In the genomic region with DNA sequence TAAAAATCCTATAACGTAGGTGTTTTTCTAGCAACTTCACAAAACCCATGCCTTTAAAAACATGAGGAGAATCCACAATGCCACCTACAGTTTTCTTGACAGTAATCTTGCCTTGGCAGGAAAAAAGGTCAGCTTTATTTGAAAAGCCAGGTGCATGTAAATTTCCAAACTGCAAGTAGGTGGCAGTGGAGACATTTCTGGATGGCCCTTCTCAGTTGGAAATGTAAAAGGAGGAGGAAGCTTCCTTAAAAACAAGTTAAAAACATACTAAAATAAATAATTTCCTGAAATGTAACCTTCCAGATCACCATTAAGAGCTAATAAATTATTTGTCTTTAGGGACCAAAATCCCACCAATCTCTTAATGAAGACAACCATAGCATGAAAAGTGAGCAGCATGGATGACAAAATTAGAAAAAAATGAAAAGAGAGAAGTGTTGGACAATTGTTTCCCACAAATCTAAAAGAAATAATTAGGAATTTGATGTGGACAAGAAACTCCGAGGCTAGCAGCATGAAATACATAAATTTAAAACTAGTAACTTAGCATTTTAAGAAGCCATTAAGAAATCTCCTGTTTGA, we compare ENCODE assay signal across 8 cellular contexts.
DNase-seq lines count a peak whose midpoint lies in the region; ATAC-seq and TF ChIP-seq lines count a peak whose summit lies in the region.

No MANE protein-coding gene starts in this region.

- H3K9me3 ChIP-seq in mammary epithelial cell (replicated peaks; ENCODE audit: insufficient read depth, low read length) (no peaks in the 10 kb centered on the region), osteoblast (ENCODE audit: low read depth, low read length) (no peaks in the 10 kb centered on the region), aorta (ENCODE audit: control insufficient read depth, low read length) (no peaks in the 10 kb centered on the region)

- no peak overlapping the region for H3K4me3 ChIP-seq in mammary epithelial cell (replicated peaks in 1 of 3; ENCODE audit: insufficient read depth in 1 of 3, low read depth in 2 of 3, low read length in 3 of 3)
- no peak overlapping the region for H3K4me3 ChIP-seq in osteoblast (ENCODE audit: insufficient read depth, low read length)
- H3K4me3 ChIP-seq in aorta (ENCODE audit: low read length in 2 of 2) = no peak overlapping the region

- H3K79me2 ChIP-seq in mammary epithelial cell (ENCODE audit: insufficient read depth, low read length) (no peaks in the 10 kb centered on the region), osteoblast (ENCODE audit: insufficient read depth, low read length) (no peaks in the 10 kb centered on the region)

- H3K36me3 ChIP-seq in mammary epithelial cell (ENCODE audit: insufficient read depth, low read length) (no peaks in the 10 kb centered on the region), osteoblast (ENCODE audit: insufficient read depth, low read length) (no peaks in the 10 kb centered on the region), aorta (ENCODE audit: control insufficient read depth in 1 of 2, insufficient read depth in 2 of 2, low read length in 1 of 2) (no peaks in the 10 kb centered on the region)

- DNase-seq in NOMO-1 treated with DMSO at 0.1 percent for 48 hours (lab: John Stamatoyannopoulos, UW; ENCODE audit: unreplicated experiment) (peak; percentile 30), NOMO-1 treated with dmso at 0.1 percent for 144 hours (lab: John Stamatoyannopoulos, UW; ENCODE audit: unreplicated experiment) (no peak), NCI-H2196 (lab: John Stamatoyannopoulos, UW; ENCODE audit: unreplicated experiment) (peak; percentile 59), mammary epithelial cell (peak; percentile 30), osteoblast (ENCODE audit: insufficient read length, low spot score, missing footprints) (no peak), aorta (no peak), NCI-H187 treated with DMSO at 0.1 percent for 48 hours (lab: John Stamatoyannopoulos, UW) (no peak)

- WGBS in mammary epithelial cell (ENCODE audit: low coverage, missing lambda C conversion rate) = 0% methylated on average over 2 of the region's 2 CpGs
- 45 to 50% methylated on average over 2 of the region's 2 CpGs for WGBS in aorta, 2 donors

- H2AFZ ChIP-seq in mammary epithelial cell (ENCODE audit: low read depth, low read length) = no peak overlapping the region
- no peak overlapping the region for H2AFZ ChIP-seq in osteoblast (ENCODE audit: low read length)

- no peaks in the 10 kb centered on the region for H3K4me1 ChIP-seq in mammary epithelial cell (ENCODE audit: insufficient read depth, low read length)
- peaks cover 4% of the 10 kb centered on the region for H3K4me1 ChIP-seq in osteoblast (ENCODE audit: insufficient read depth, low read length)
- no peaks in the 10 kb centered on the region for H3K4me1 ChIP-seq in aorta (ENCODE audit: control insufficient read depth in 1 of 2, insufficient read depth in 2 of 2, low read length in 2 of 2)

- H3K9ac ChIP-seq in mammary epithelial cell (ENCODE audit: insufficient read depth, low read length) = no peak overlapping the region

- dilution Hi-C loops in mammary epithelial cell (cut with HindIII; ENCODE audit: low sequenced_read_pairs) = no loop called here

- intact Hi-C loops in mammary epithelial cell (cut with micrococcal nuclease) = loop anchor here (1.0 to 5.0 kb wide), 3 partner anchors 44 to 335 kb away; no protein-coding TSS in a partner anchor
- intact Hi-C loops in aorta (cut with DNase I) = no loop called here

- no peak overlapping the region for H3K27ac ChIP-seq in mammary epithelial cell (ENCODE audit: insufficient read depth, low read depth, low read length)
- no peak overlapping the region for H3K27ac ChIP-seq in osteoblast (ENCODE audit: low read depth, low read length)
- no peak overlapping the region for H3K27ac ChIP-seq in aorta (ENCODE audit: low read depth in 1 of 2, low read length in 2 of 2)

- H4K20me1 ChIP-seq in mammary epithelial cell (ENCODE audit: insufficient read depth, low read length) (no peaks in the 10 kb centered on the region), osteoblast (ENCODE audit: insufficient read depth, low read length) (no peaks in the 10 kb centered on the region)

- in situ Hi-C loops in mammary epithelial cell (cut with MboI; ENCODE audit: low sequenced_read_pairs in 2 of 2) = no loop called here

- no peaks in the 10 kb centered on the region for H3K27me3 ChIP-seq in mammary epithelial cell (ENCODE audit: insufficient read depth, low read length)
- peaks cover 40% of the 10 kb centered on the region for H3K27me3 ChIP-seq in osteoblast (ENCODE audit: insufficient read depth, low read length)
- H3K27me3 ChIP-seq in aorta (ENCODE audit: control insufficient read depth in 1 of 2, insufficient read depth in 2 of 2, low read length in 1 of 2) = peaks cover 0 to 1% of the 10 kb centered on the region in 2 donors

- no TSS peak for BruUV-seq in mammary epithelial cell (replicated peaks; lab: Mats Ljungman, UMichigan)

- TF ChIP-seq CTCF in mammary epithelial cell (conservative IDR thresholded peaks at IDR 0.05 in 1 of 2, IDR thresholded peaks at IDR 0.05 in 1 of 2; ENCODE audit: extremely low read depth in 1 of 2, insufficient read depth in 1 of 2, low read depth in 1 of 2, low read length in 2 of 2) (peak; percentile 65 to 77), osteoblast (IDR thresholded peaks at IDR 0.05; ENCODE audit: extremely low read depth, low read depth, low read length) (peak; percentile 50)

- ATAC-seq in aorta (ENCODE audit: low FRiP score) (no peak), HG03139 (IDR thresholded peaks at IDR 0.05; ENCODE audit: unreplicated experiment) (no peak)

- H3K4me2 ChIP-seq in mammary epithelial cell (ENCODE audit: insufficient read depth, low read depth, low read length) (no peak overlapping the region), osteoblast (ENCODE audit: insufficient read depth, low read length) (no peak overlapping the region)

- CTCF ChIA-PET in mammary epithelial cell (lab: Charles Lee; ENCODE audit: low non-redundant PET) = interaction anchor here (0.6 to 1.1 kb wide), 2 partner anchors 44 to 225 kb away, joined by 4 read pairs; no protein-coding TSS in a partner anchor

Comparison
In these comparisons a context has a peak if more than half of its experiments do, and no peak if none do; other contexts are left out.
1. DNase-seq: peak in NOMO-1 treated with DMSO at 0.1 percent for 48 hours (single experiment), NCI-H2196 (single experiment) and mammary epithelial cell (single experiment); none in NOMO-1 treated with dmso at 0.1 percent for 144 hours (single experiment), osteoblast (single experiment), aorta (0 of 2) and NCI-H187 treated with DMSO at 0.1 percent for 48 hours (single experiment).